8 cellular contexts compared by ENCODE assay signal in genomic region chr4:105471566-105472176, GRCh38. TPM values are rescaled to one million over a fixed set of nuclear protein-coding genes. Genes with fewer than 3 reads are reported as not detected.
DNase-seq lines count a peak whose midpoint lies in the region; ATAC-seq and TF ChIP-seq lines count a peak whose summit lies in the region.

No MANE protein-coding gene starts in this region.

- TF ChIP-seq CTCF in ascending aorta (IDR thresholded peaks at IDR 0.05), result peak; percentile 58 to 72 (median 64)

- DNase-seq in NCI-H1105 (lab: John Stamatoyannopoulos, UW) (peak; percentile 42), ascending aorta (ENCODE audit: low spot score in 2 of 2) (peak; percentile 13 to 75), hepatic stellate cell (ENCODE audit: low spot score) (peak; percentile 62), sciatic nerve (ENCODE audit: low spot score) (peak; percentile 75)

- H3K4me3 ChIP-seq in GM08714 (ENCODE audit: low read length) (peak overlapping the region; percentile 89), ascending aorta (peak overlapping the region; percentile 91 to 97)

- H3K36me3 Mint-ChIP-seq in T-helper 1 cell treated with Interleukin-12 subunit alpha and Interleukin-12 subunit beta and Interleukin-4 antibody, amounts not matched to agents 30 μg/mL and 1 μg/mL, for 36 hours (ENCODE audit: low read depth), result peaks cover 18% of the 10 kb centered on the region

- H3K27me3 ChIP-seq in ascending aorta, result no peaks in the 10 kb centered on the region

- H3K27ac ChIP-seq in ascending aorta, result peak overlapping the region; percentile 98 to 99

- peaks cover 3% of the 10 kb centered on the region for H3K27me3 Mint-ChIP-seq in T-helper 1 cell treated with Interleukin-12 subunit alpha and Interleukin-12 subunit beta and Interleukin-4 antibody, amounts not matched to agents 30 μg/mL and 1 μg/mL, for 36 hours (ENCODE audit: low read depth)

- peaks cover 8 to 16% of the 10 kb centered on the region in 2 donors for H3K4me1 ChIP-seq in ascending aorta

- H3K9me3 Mint-ChIP-seq in T-helper 1 cell treated with Interleukin-12 subunit alpha and Interleukin-12 subunit beta and Interleukin-4 antibody, amounts not matched to agents 30 μg/mL and 1 μg/mL, for 36 hours, result no peaks in the 10 kb centered on the region

- peaks cover 38% of the 10 kb centered on the region for H3K4me1 Mint-ChIP-seq in T-helper 1 cell treated with Interleukin-12 subunit alpha and Interleukin-12 subunit beta and Interleukin-4 antibody, amounts not matched to agents 30 μg/mL and 1 μg/mL, for 36 hours (ENCODE audit: low read depth)

- peak overlapping the region; percentile 21 for H3K27ac Mint-ChIP-seq in T-helper 1 cell treated with Interleukin-12 subunit alpha and Interleukin-12 subunit beta and Interleukin-4 antibody, amounts not matched to agents 30 μg/mL and 1 μg/mL, for 36 hours

- H3K9me3 ChIP-seq in ascending aorta, result no peaks in the 10 kb centered on the region

- peak overlapping the region; percentile 62 for H3K4me3 Mint-ChIP-seq in T-helper 1 cell treated with Interleukin-12 subunit alpha and Interleukin-12 subunit beta and Interleukin-4 antibody, amounts not matched to agents 30 μg/mL and 1 μg/mL, for 36 hours

- H3K36me3 ChIP-seq in ascending aorta, result peaks cover 0 to 6% of the 10 kb centered on the region in 2 donors

- ATAC-seq in HG02571 (IDR thresholded peaks at IDR 0.05; ENCODE audit: unreplicated experiment) (peak; percentile 37), sciatic nerve (peak; percentile 64), HG02970 (IDR thresholded peaks at IDR 0.05; ENCODE audit: low FRiP score, unreplicated experiment) (no peak)

- intact Hi-C loops in ascending aorta (cut with DNase I), result loop anchor here (1.0 to 10.0 kb wide), 4 partner anchors 236 to 977 kb away; partner anchors contain the start of genes CXXC4, GSTCD and INTS12
- intact Hi-C loops in sciatic nerve (cut with DNase I), result no loop called here

RNA-seq across cellular contexts. Expression of gene PPA2, which starts 2.2 kb away (rescaled TPM):
- total RNA-seq in ascending aorta (49.3 TPM), sciatic nerve (61.8 TPM)
